In genomic region chr17:2982854-2983636, GRCh38 we compare ENCODE assay signal across 9 cellular contexts.
DNase-seq lines count a peak whose midpoint lies in the region; ATAC-seq, FAIRE-seq and TF ChIP-seq lines count a peak whose summit lies in the region.
"Had no signal": no experiment of that assay in that cellular context is flagged by ENCODE, and none has a peak within 500 bp of the region (broad histone marks: within the 10 kb centered on the region; RNA-seq: fewer than 3 reads in every experiment).

No MANE protein-coding gene starts in this region.

- H3K4me2 ChIP-seq in keratinocyte (ENCODE audit: control insufficient read depth, extremely low read depth, insufficient read depth, low read depth, low read length) = no peak overlapping the region

- TF ChIP-seq CTCF in ascending aorta (IDR thresholded peaks at IDR 0.05) = peak; percentile 6 to 62 (median 45)
- peak; percentile 34 to 61 (median 53) for TF ChIP-seq CTCF in keratinocyte (optimal IDR thresholded peaks at IDR 0.05 in 1 of 3, IDR thresholded peaks at IDR 0.05 in 1 of 3, conservative IDR thresholded peaks at IDR 0.05 in 1 of 3; ENCODE audit: extremely low read depth in 1 of 3, insufficient read depth in 2 of 3, low read length in 3 of 3)

- no peaks in the 10 kb centered on the region for H4K20me1 ChIP-seq in keratinocyte (ENCODE audit: control insufficient read depth, extremely low read depth, insufficient read depth, low read length)

- H3K36me3 ChIP-seq in ascending aorta = no peaks in the 10 kb centered on the region
- H3K36me3 ChIP-seq in keratinocyte (ENCODE audit: control insufficient read depth in 2 of 2, extremely low read depth in 1 of 2, insufficient read depth in 2 of 2, low read length in 2 of 2) = peaks cover 18 to 28% of the 10 kb centered on the region in 2 experiments

- CTCF ChIA-PET in activated naive CD4-positive, alpha-beta T cell treated with anti-CD3 and anti-CD28 coated beads for 36 hours (lab: Charles Lee) = no interaction called here

- peak; percentile 73 for FAIRE-seq in keratinocyte (lab: Jason Lieb, UNC)

- H3K4me1 Mint-ChIP-seq in activated naive CD4-positive, alpha-beta T cell treated with anti-CD3 and anti-CD28 coated beads for 36 hours (ENCODE audit: low read depth) = no peaks in the 10 kb centered on the region
- H3K4me1 Mint-ChIP-seq: central memory CD8-positive, alpha-beta T cell had no signal

- H3K27me3 ChIP-seq in ascending aorta (no peaks in the 10 kb centered on the region), keratinocyte (ENCODE audit: control insufficient read depth, extremely low read depth, insufficient read depth, low read length) (no peaks in the 10 kb centered on the region)

- no peak overlapping the region for H3K4me3 Mint-ChIP-seq in activated naive CD4-positive, alpha-beta T cell treated with anti-CD3 and anti-CD28 coated beads for 36 hours
- H3K4me3 Mint-ChIP-seq: central memory CD8-positive, alpha-beta T cell had no signal

- ATAC-seq in GM21825 (IDR thresholded peaks at IDR 0.05; ENCODE audit: unreplicated experiment) (no peak), HG03457 (IDR thresholded peaks at IDR 0.05; ENCODE audit: unreplicated experiment) (no peak)

- H3K36me3 Mint-ChIP-seq in activated naive CD4-positive, alpha-beta T cell treated with anti-CD3 and anti-CD28 coated beads for 36 hours (ENCODE audit: low read depth) = peaks cover 1% of the 10 kb centered on the region

- no peak overlapping the region for H2AFZ ChIP-seq in keratinocyte (ENCODE audit: control insufficient read depth, low read length)

- peak overlapping the region in 1 of 2 donors; percentile 36 for H3K4me3 ChIP-seq in ascending aorta
- H3K4me3 ChIP-seq in keratinocyte (ENCODE audit: control insufficient read depth in 2 of 3, extremely low read depth in 1 of 3, insufficient read depth in 2 of 3, low read depth in 1 of 3, low read length in 3 of 3) = no peak overlapping the region

- H3K4me1 ChIP-seq in ascending aorta (no peaks in the 10 kb centered on the region), keratinocyte (ENCODE audit: control insufficient read depth, extremely low read depth, insufficient read depth, low read length) (peaks cover 24% of the 10 kb centered on the region)

- H3K27me3 Mint-ChIP-seq in activated naive CD4-positive, alpha-beta T cell treated with anti-CD3 and anti-CD28 coated beads for 36 hours (ENCODE audit: low read depth) = no peaks in the 10 kb centered on the region
- H3K27me3 Mint-ChIP-seq: central memory CD8-positive, alpha-beta T cell had no signal

- H3K27ac ChIP-seq in ascending aorta (peak overlapping the region; percentile 6 to 19), keratinocyte (ENCODE audit: control insufficient read depth, insufficient read depth, low read length) (no peak overlapping the region), substantia nigra (ENCODE audit: low read depth, low read length, poor library complexity, severe bottlenecking) (peak overlapping the region; percentile 63)

- H3K79me2 ChIP-seq in keratinocyte (ENCODE audit: control insufficient read depth, insufficient read depth, low read length) = no peaks in the 10 kb centered on the region

- H3K9me3 Mint-ChIP-seq in activated naive CD4-positive, alpha-beta T cell treated with anti-CD3 and anti-CD28 coated beads for 36 hours = no peaks in the 10 kb centered on the region
- H3K9me3 Mint-ChIP-seq: central memory CD8-positive, alpha-beta T cell had no signal

- DNase-seq in HT1080 (ENCODE audit: low read depth) = peak; percentile 79
- DNase-seq in ascending aorta (ENCODE audit: low spot score in 2 of 2) = peak in 1 of 2 donors; percentile 83
- DNase-seq in keratinocyte (ENCODE audit: low read depth, low spot score) = no peak
- DNase-seq in substantia nigra (lab: John Stamatoyannopoulos, UW) = peak in 46 of 49 donors; percentile 21 to 91 (median 74)
- DNase-seq in activated naive CD4-positive, alpha-beta T cell treated with anti-CD3 and anti-CD28 coated beads for 36 hours = no peak
- DNase-seq in HUDEP-2 (lab: John Stamatoyannopoulos, UW; ENCODE audit: unreplicated experiment in 76 of 76) = no peak

- H3K9me3 ChIP-seq in ascending aorta = no peaks in the 10 kb centered on the region
- no peaks in the 10 kb centered on the region for H3K9me3 ChIP-seq in keratinocyte (ENCODE audit: control insufficient read depth, low read depth, low read length)

- no peaks in the 10 kb centered on the region for H3K9me1 ChIP-seq in keratinocyte (ENCODE audit: control insufficient read depth, extremely low read depth, insufficient read depth, low read length)

- H3K9ac ChIP-seq in keratinocyte (ENCODE audit: control insufficient read depth, extremely low read depth, insufficient read depth, low read length) = no peak overlapping the region

- dilution Hi-C loops in keratinocyte (cut with MboI; ENCODE audit: extremely low pct_ligation_motif_present, low sequenced_read_pairs) = no loop called here

- intact Hi-C loops in ascending aorta (cut with DNase I) = loop anchor here (1.0 to 2.0 kb wide), 2 partner anchors 21 to 130 kb away; no protein-coding TSS in a partner anchor
- intact Hi-C loops in activated naive CD4-positive, alpha-beta T cell treated with anti-CD3 and anti-CD28 coated beads for 36 hours (cut with micrococcal nuclease) = no loop called here

- H3K27ac Mint-ChIP-seq in activated naive CD4-positive, alpha-beta T cell treated with anti-CD3 and anti-CD28 coated beads for 36 hours = no peak overlapping the region

Comparison
In these comparisons a context has a peak if more than half of its experiments do, and no peak if none do; other contexts are left out.
1. DNase-seq: peak in HT1080 (single experiment) and substantia nigra (46 of 49); none in keratinocyte (single experiment), activated naive CD4-positive, alpha-beta T cell treated with anti-CD3 and anti-CD28 coated beads for 36 hours (single experiment) and HUDEP-2 (0 of 76).